11 cellular contexts compared by ENCODE assay signal in genomic region chr18:13811993-13812392, GRCh38. TPM values are rescaled to one million over a fixed set of nuclear protein-coding genes. Genes with fewer than 3 reads are reported as not detected.
DNase-seq lines count a peak whose midpoint lies in the region; ATAC-seq, FAIRE-seq and TF ChIP-seq lines count a peak whose summit lies in the region.
"Had no signal": no experiment of that assay in that cellular context is flagged by ENCODE, and none has a peak within 500 bp of the region (broad histone marks: within the 10 kb centered on the region; RNA-seq: fewer than 3 reads in every experiment).

No MANE protein-coding gene starts in this region.

- H3K9me2 ChIP-seq in DOHH2 (replicated peaks; ENCODE audit: control insufficient read depth, low read length) (no peaks in the 10 kb centered on the region), GM23338 (ENCODE audit: insufficient read depth) (peaks cover 7% of the 10 kb centered on the region; the same call in 1 of the 2 replicates), SK-N-SH (no peaks in the 10 kb centered on the region)

- no peaks in the 10 kb centered on the region for H3K9me3 Mint-ChIP-seq in GM23338
- no peaks in the 10 kb centered on the region for H3K9me3 Mint-ChIP-seq in activated naive CD4-positive, alpha-beta T cell treated with anti-CD3 and anti-CD28 coated beads, Interleukin-2, amount 10 ng/mL, durations not matched to agents 7 days and 5 days

- H3K4me3 ChIP-seq in DOHH2 (ENCODE audit: low read length) (no peak overlapping the region), GM23338 (no peak overlapping the region), SK-N-SH (ENCODE audit: low read depth in 2 of 2, low read length in 1 of 2) (no peak overlapping the region), keratinocyte (ENCODE audit: control insufficient read depth in 2 of 3, extremely low read depth in 1 of 3, insufficient read depth in 2 of 3, low read depth in 1 of 3, low read length in 3 of 3) (no peak overlapping the region), right atrium auricular region (no peak overlapping the region), gastroesophageal sphincter (no peak overlapping the region)
- H3K4me3 ChIP-seq: esophagus squamous epithelium had no signal

- peak overlapping the region; percentile 73; the same call in 1 of the 2 replicates for H3K27ac Mint-ChIP-seq in GM23338
- H3K27ac Mint-ChIP-seq in activated naive CD4-positive, alpha-beta T cell treated with anti-CD3 and anti-CD28 coated beads, Interleukin-2, amount 10 ng/mL, durations not matched to agents 7 days and 5 days, result no peak overlapping the region

- peaks cover 2% of the 10 kb centered on the region for H3K27me3 Mint-ChIP-seq in GM23338 (ENCODE audit: insufficient read depth, low read depth, poor library complexity)
- H3K27me3 Mint-ChIP-seq in activated naive CD4-positive, alpha-beta T cell treated with anti-CD3 and anti-CD28 coated beads, Interleukin-2, amount 10 ng/mL, durations not matched to agents 7 days and 5 days, result peaks cover 20% of the 10 kb centered on the region

- no peaks in the 10 kb centered on the region for H3F3A ChIP-seq in DOHH2 (ENCODE audit: control insufficient read depth, insufficient read depth)
- H3F3A ChIP-seq in GM23338 (replicated peaks; ENCODE audit: low read depth), result peaks cover 8% of the 10 kb centered on the region
- no peaks in the 10 kb centered on the region for H3F3A ChIP-seq in SK-N-SH (replicated peaks; ENCODE audit: insufficient read depth)

- peaks cover 50% of the 10 kb centered on the region for H3K4me1 Mint-ChIP-seq in GM23338
- H3K4me1 Mint-ChIP-seq in activated naive CD4-positive, alpha-beta T cell treated with anti-CD3 and anti-CD28 coated beads, Interleukin-2, amount 10 ng/mL, durations not matched to agents 7 days and 5 days, result no peaks in the 10 kb centered on the region

- POLR2A ChIA-PET in SK-N-SH (lab: Yijun Ruan, JAX), result no interaction called here

- H3K4me3 Mint-ChIP-seq in GM23338, result no peak overlapping the region
- no peak overlapping the region for H3K4me3 Mint-ChIP-seq in activated naive CD4-positive, alpha-beta T cell treated with anti-CD3 and anti-CD28 coated beads, Interleukin-2, amount 10 ng/mL, durations not matched to agents 7 days and 5 days

- H3K9ac ChIP-seq in SK-N-SH, result no peak overlapping the region
- H3K9ac ChIP-seq in keratinocyte (ENCODE audit: control insufficient read depth, extremely low read depth, insufficient read depth, low read length), result no peak overlapping the region

- H2AFZ ChIP-seq in GM23338, result no peak overlapping the region; the same call in 1 of the 2 replicates
- H2AFZ ChIP-seq in SK-N-SH (ENCODE audit: low read depth), result no peak overlapping the region
- H2AFZ ChIP-seq in keratinocyte (ENCODE audit: control insufficient read depth, low read length), result no peak overlapping the region

- TF ChIP-seq CTCF in DOHH2 (IDR thresholded peaks at IDR 0.05; ENCODE audit: low read depth, low read length, poor library complexity, severe bottlenecking) (peak; percentile 50), GM23338 (conservative IDR thresholded peaks at IDR 0.05; ENCODE audit: low read depth in 2 of 2) (peak; percentile 16 to 33; a peak in 2 of 4 replicates), SK-N-SH (IDR thresholded peaks at IDR 0.05) (peak; percentile 38), keratinocyte (optimal IDR thresholded peaks at IDR 0.05 in 1 of 3, IDR thresholded peaks at IDR 0.05 in 1 of 3, conservative IDR thresholded peaks at IDR 0.05 in 1 of 3; ENCODE audit: extremely low read depth in 1 of 3, insufficient read depth in 2 of 3, low read length in 3 of 3) (peak; percentile 18 to 26 (median 19)), omental fat pad (IDR thresholded peaks at IDR 0.05) (no peak), right atrium auricular region (IDR thresholded peaks at IDR 0.05) (no peak), gastroesophageal sphincter (IDR thresholded peaks at IDR 0.05) (no peak)

- CTCF ChIA-PET in SK-N-SH (lab: Yijun Ruan, JAX), result interaction anchor here (1.3 to 9.1 kb wide), 12 partner anchors 9 to 278 kb away, joined by 3 to 60 read pairs (median 8); partner anchors contain the start of gene MC5R
- CTCF ChIA-PET in activated naive CD4-positive, alpha-beta T cell treated with anti-CD3 and anti-CD28 coated beads, Interleukin-2, amount 10 ng/mL, durations not matched to agents 7 days and 5 days (lab: Charles Lee), result interaction anchor here (0.6 to 6.1 kb wide), 8 partner anchors 9 to 596 kb away, joined by 3 to 35 read pairs (median 6); partner anchors contain the start of gene MC5R

- H3K4me1 ChIP-seq in DOHH2 (ENCODE audit: control insufficient read depth, low read length) (no peaks in the 10 kb centered on the region), GM23338 (ENCODE audit: insufficient read depth) (peaks cover 43% of the 10 kb centered on the region), SK-N-SH (ENCODE audit: control insufficient read depth in 1 of 2, insufficient read depth in 2 of 2, low read depth in 1 of 2, low read length in 1 of 2) (no peaks in the 10 kb centered on the region), keratinocyte (ENCODE audit: control insufficient read depth, extremely low read depth, insufficient read depth, low read length) (peaks cover 26% of the 10 kb centered on the region), right atrium auricular region (no peaks in the 10 kb centered on the region), gastroesophageal sphincter (no peaks in the 10 kb centered on the region)

- DNase-seq in GM23338 (ENCODE audit: low spot score) (peak; percentile 62), SK-N-SH (no peak), keratinocyte (ENCODE audit: low read depth, low spot score) (no peak), omental fat pad (ENCODE audit: low spot score) (no peak), right atrium auricular region (ENCODE audit: low spot score) (no peak)
- DNase-seq in activated naive CD4-positive, alpha-beta T cell treated with anti-CD3 and anti-CD28 coated beads, Interleukin-2, amount 10 ng/mL, durations not matched to agents 7 days and 5 days, result no peak
- DNase-seq: esophagus squamous epithelium, NCI-H2107, SW 1271 had no signal

- no peaks in the 10 kb centered on the region for H3K36me3 Mint-ChIP-seq in GM23338 (ENCODE audit: low read depth)
- no peaks in the 10 kb centered on the region for H3K36me3 Mint-ChIP-seq in activated naive CD4-positive, alpha-beta T cell treated with anti-CD3 and anti-CD28 coated beads, Interleukin-2, amount 10 ng/mL, durations not matched to agents 7 days and 5 days

- H4K20me1 ChIP-seq in DOHH2 (ENCODE audit: control insufficient read depth, insufficient read depth, low read depth, low read length), result no peaks in the 10 kb centered on the region
- H4K20me1 ChIP-seq in GM23338 (replicated peaks; ENCODE audit: insufficient read depth), result no peaks in the 10 kb centered on the region
- H4K20me1 ChIP-seq in SK-N-SH (ENCODE audit: insufficient read depth), result no peaks in the 10 kb centered on the region
- H4K20me1 ChIP-seq in keratinocyte (ENCODE audit: control insufficient read depth, extremely low read depth, insufficient read depth, low read length), result no peaks in the 10 kb centered on the region

- peak; percentile 19 for ATAC-seq in GM23338
- ATAC-seq in omental fat pad (ENCODE audit: low FRiP score), result no peak
- no peak for ATAC-seq in gastroesophageal sphincter

- no peaks in the 10 kb centered on the region for H3K9me3 ChIP-seq in DOHH2 (ENCODE audit: control insufficient read depth, insufficient read depth, low read length)
- no peaks in the 10 kb centered on the region for H3K9me3 ChIP-seq in SK-N-SH
- H3K9me3 ChIP-seq in keratinocyte (ENCODE audit: control insufficient read depth, low read depth, low read length), result no peaks in the 10 kb centered on the region
- no peaks in the 10 kb centered on the region for H3K9me3 ChIP-seq in right atrium auricular region
- H3K9me3 ChIP-seq in gastroesophageal sphincter, result no peaks in the 10 kb centered on the region
- H3K9me3 ChIP-seq: esophagus squamous epithelium had no signal

- H3K4me2 ChIP-seq in DOHH2 (ENCODE audit: low read length) (no peak overlapping the region), GM23338 (peak overlapping the region; percentile 50; the same call in 1 of the 2 replicates), SK-N-SH (no peak overlapping the region), keratinocyte (ENCODE audit: control insufficient read depth, extremely low read depth, insufficient read depth, low read depth, low read length) (no peak overlapping the region)

- H3K79me2 ChIP-seq in DOHH2 (ENCODE audit: control insufficient read depth, low read length), result no peaks in the 10 kb centered on the region
- H3K79me2 ChIP-seq in GM23338 (replicated peaks; ENCODE audit: insufficient read depth), result no peaks in the 10 kb centered on the region
- no peaks in the 10 kb centered on the region for H3K79me2 ChIP-seq in SK-N-SH (ENCODE audit: insufficient read depth)
- H3K79me2 ChIP-seq in keratinocyte (ENCODE audit: control insufficient read depth, insufficient read depth, low read length), result no peaks in the 10 kb centered on the region

- 0% methylated on average over 5 of the region's 6 CpGs for WGBS in SK-N-SH (ENCODE audit: low lambda C conversion rate)
- WGBS in gastroesophageal sphincter (ENCODE audit: low coverage in 1 of 2), 2 donors, result 41% methylated on average over 2 of the region's 6 CpGs; no CpG with 5 or more reads in 1 of the 2 donors

- H3K27me3 ChIP-seq in DOHH2 (ENCODE audit: control insufficient read depth, low read length), result peaks cover 20% of the 10 kb centered on the region
- no peaks in the 10 kb centered on the region for H3K27me3 ChIP-seq in GM23338 (ENCODE audit: insufficient read depth)
- peaks cover 27% of the 10 kb centered on the region; the same call in 1 of the 2 replicates for H3K27me3 ChIP-seq in SK-N-SH (ENCODE audit: insufficient read depth)
- peaks cover 3% of the 10 kb centered on the region for H3K27me3 ChIP-seq in keratinocyte (ENCODE audit: control insufficient read depth, extremely low read depth, insufficient read depth, low read length)
- H3K27me3 ChIP-seq in right atrium auricular region, result no peaks in the 10 kb centered on the region
- peaks cover 9% of the 10 kb centered on the region for H3K27me3 ChIP-seq in gastroesophageal sphincter

- H3K9me1 ChIP-seq in keratinocyte (ENCODE audit: control insufficient read depth, extremely low read depth, insufficient read depth, low read length), result no peaks in the 10 kb centered on the region

- no peak for TF ChIP-seq POLR2A in gastroesophageal sphincter (IDR thresholded peaks at IDR 0.05)

- no peak for FAIRE-seq in keratinocyte (lab: Jason Lieb, UNC)

- TF ChIP-seq EP300 in SK-N-SH (IDR thresholded peaks at IDR 0.05; ENCODE audit: borderline replicate concordance in 1 of 2, low read depth in 1 of 2, low read length in 1 of 2) (no peak), gastroesophageal sphincter (IDR thresholded peaks at IDR 0.05) (no peak)

- dilution Hi-C loops in keratinocyte (cut with MboI; ENCODE audit: extremely low pct_ligation_motif_present, low sequenced_read_pairs), result no loop called here

- H3K27ac ChIP-seq in DOHH2 (ENCODE audit: low read depth, low read length) (no peak overlapping the region), GM23338 (ENCODE audit: low read depth) (no peak overlapping the region), SK-N-SH (ENCODE audit: low read depth in 2 of 2, low read length in 1 of 2) (no peak overlapping the region), keratinocyte (ENCODE audit: control insufficient read depth, insufficient read depth, low read length) (no peak overlapping the region), right atrium auricular region (no peak overlapping the region), gastroesophageal sphincter (no peak overlapping the region)
- H3K27ac ChIP-seq: esophagus squamous epithelium had no signal

- no peaks in the 10 kb centered on the region for H3K36me3 ChIP-seq in DOHH2 (ENCODE audit: control insufficient read depth, low read length)
- no peaks in the 10 kb centered on the region for H3K36me3 ChIP-seq in GM23338 (ENCODE audit: insufficient read depth)
- no peaks in the 10 kb centered on the region for H3K36me3 ChIP-seq in SK-N-SH (replicated peaks in 1 of 2; ENCODE audit: control insufficient read depth in 1 of 2, insufficient read depth in 2 of 2, low read length in 1 of 2)
- H3K36me3 ChIP-seq in keratinocyte (ENCODE audit: control insufficient read depth in 2 of 2, extremely low read depth in 1 of 2, insufficient read depth in 2 of 2, low read length in 2 of 2), result no peaks in the 10 kb centered on the region
- no peaks in the 10 kb centered on the region for H3K36me3 ChIP-seq in right atrium auricular region
- no peaks in the 10 kb centered on the region for H3K36me3 ChIP-seq in gastroesophageal sphincter
- H3K36me3 ChIP-seq: esophagus squamous epithelium had no signal

- no peak for TF ChIP-seq RAD21 in SK-N-SH (IDR thresholded peaks at IDR 0.05; ENCODE audit: low read length)

RNA-seq across cellular contexts. Expression of gene MC5R, which starts 12.0 kb away (rescaled TPM):
- 0.54 TPM in 1 of 2 replicates, not detected in the other for total RNA-seq in GM23338 (2014; rRNA removed; shearing (Covaris generic))
- polyA plus RNA-seq in GM23338 (2016; fragmentation: Nextera tagmentation; extraction: Ambion mirVana), result 0.11 and 0.21 TPM in 2 replicates
- polyA plus RNA-seq in SK-N-SH (2012; rRNA removed), result not detected in 2 replicates
- not detected in 2 replicates for polyA plus RNA-seq in SK-N-SH (2012; cell fraction: cytosol; rRNA removed)
- polyA plus RNA-seq in SK-N-SH (2012; cell fraction: nucleus; rRNA removed), result not detected in 2 replicates
- polyA plus RNA-seq in keratinocyte, result not detected in 3 replicates
- not detected for polyA plus RNA-seq in keratinocyte (2011; ENCODE audit: low read depth)
- not detected in 2 replicates for polyA plus RNA-seq in keratinocyte (2011; cell fraction: cytosol; rRNA removed)
- polyA plus RNA-seq in keratinocyte (2011; cell fraction: nucleus; rRNA removed), result not detected in 2 replicates
- not detected in 2 replicates for polyA plus RNA-seq in keratinocyte (2012; ENCODE audit: low replicate concordance)
- polyA minus RNA-seq in keratinocyte, result not detected in 3 replicates
- not detected for polyA minus RNA-seq in keratinocyte (2011; cell fraction: cytosol; rRNA and poly(A)+ RNA removed)
- not detected in 2 replicates for polyA minus RNA-seq in keratinocyte (2011; cell fraction: nucleus; rRNA and poly(A)+ RNA removed)
- 1 to 10 TPM in 1 of 4 donors, under 1 TPM in 1, not detected in 2; 0.36 to 1.2 TPM for total RNA-seq in omental fat pad
- total RNA-seq in right atrium auricular region, result not detected
- not detected for total RNA-seq in gastroesophageal sphincter

Comparison
In these comparisons a context has a peak if more than half of its experiments do, and no peak if none do; other contexts are left out.
1. CTCF ChIP-seq: peak in DOHH2 (single experiment), GM23338 (2 of 2), SK-N-SH (single experiment) and keratinocyte (3 of 3); none in omental fat pad (0 of 3), right atrium auricular region (0 of 2) and gastroesophageal sphincter (0 of 4).